In genomic region chr17:55635253-55635766, GRCh38 we compare ENCODE assay signal across 14 cellular contexts.
DNase-seq lines count a peak whose midpoint lies in the region; ATAC-seq and TF ChIP-seq lines count a peak whose summit lies in the region.
"Had no signal": no experiment of that assay in that cellular context is flagged by ENCODE, and none has a peak within 500 bp of the region (broad histone marks: within the 10 kb centered on the region; RNA-seq: fewer than 3 reads in every experiment).

No MANE protein-coding gene starts in this region.

- DNase-seq in RPMI7951 (ENCODE audit: low read depth) (peak; percentile 38), fibroblast of mammary gland (ENCODE audit: low read depth) (peak; percentile 58), osteoblast (ENCODE audit: insufficient read length, low spot score, missing footprints) (peak; percentile 41), kidney glomerular epithelial cell (lab: John Stamatoyannopoulos, UW) (no peak), tibial artery (no peak), NCI-H2107 treated with DMSO at 0.1 percent for 48 hours (lab: John Stamatoyannopoulos, UW; ENCODE audit: unreplicated experiment) (no peak)
- DNase-seq: activated CD4-positive, alpha-beta memory T cell treated with anti-CD3 and anti-CD28 coated beads, Interleukin-2, amount 10 ng/mL, durations not matched to agents 7 days and 5 days; activated naive CD8-positive, alpha-beta T cell treated with anti-CD3 and anti-CD28 coated beads, Interleukin-2, amount 10 ng/mL, durations not matched to agents 7 days and 5 days; effector CD4-positive, alpha-beta T cell; MG63; NCI-H524 treated with DMSO at 0.1 percent for 48 hours; stimulated activated CD4-positive, alpha-beta T cell treated with anti-CD3 and anti-CD28 coated beads, Interleukin-4, amount 100 ng/mL, for 24 hours had no signal

- peak overlapping the region; percentile 59 for H2AFZ ChIP-seq in osteoblast (ENCODE audit: low read length)

- peak overlapping the region; percentile 76 for H3K4me2 ChIP-seq in osteoblast (ENCODE audit: insufficient read depth, low read length)

- intact Hi-C loops in tibial artery (cut with DNase I; ENCODE audit: low total_unique reads), result no loop called here

- H3K4me3 ChIP-seq in fibroblast of mammary gland (ENCODE audit: control insufficient read depth, low read depth, low read length) (no peak overlapping the region), osteoblast (ENCODE audit: insufficient read depth, low read length) (peak overlapping the region; percentile 49), tibial artery (no peak overlapping the region)
- H3K4me3 ChIP-seq: MG63 had no signal

- H3K27me3 ChIP-seq in osteoblast (ENCODE audit: insufficient read depth, low read length) (no peaks in the 10 kb centered on the region), tibial artery (no peaks in the 10 kb centered on the region)

- no peaks in the 10 kb centered on the region for H3K9me3 ChIP-seq in osteoblast (ENCODE audit: low read depth, low read length)
- H3K9me3 ChIP-seq in tibial artery, result no peaks in the 10 kb centered on the region
- H3K9me3 ChIP-seq: MG63 had no signal

- TF ChIP-seq CTCF in C4-2B (conservative IDR thresholded peaks at IDR 0.05) (no peak), fibroblast of mammary gland (conservative IDR thresholded peaks at IDR 0.05; ENCODE audit: control insufficient read depth, insufficient read depth, low read depth, low read length) (no peak), osteoblast (IDR thresholded peaks at IDR 0.05; ENCODE audit: extremely low read depth, low read depth, low read length) (no peak), tibial artery (IDR thresholded peaks at IDR 0.05) (no peak)

- no peaks in the 10 kb centered on the region for H3K79me2 ChIP-seq in osteoblast (ENCODE audit: insufficient read depth, low read length)

- H3K4me1 ChIP-seq in osteoblast (ENCODE audit: insufficient read depth, low read length) (peaks cover 7% of the 10 kb centered on the region), tibial artery (no peaks in the 10 kb centered on the region)

- H3K27ac ChIP-seq in C4-2B (peak overlapping the region; percentile 32; the same call in 1 of the 2 replicates), osteoblast (ENCODE audit: low read depth, low read length) (no peak overlapping the region), tibial artery (no peak overlapping the region)

- H3K36me3 ChIP-seq in osteoblast (ENCODE audit: insufficient read depth, low read length) (no peaks in the 10 kb centered on the region), tibial artery (no peaks in the 10 kb centered on the region)
- H3K36me3 ChIP-seq: MG63 had no signal

- H4K20me1 ChIP-seq in osteoblast (ENCODE audit: insufficient read depth, low read length), result no peaks in the 10 kb centered on the region

- no peak for ATAC-seq in GM18519 (IDR thresholded peaks at IDR 0.05; ENCODE audit: low FRiP score, unreplicated experiment)

Comparison
In these comparisons a context has a peak if more than half of its experiments do, and no peak if none do; other contexts are left out.
1. DNase-seq: peak in RPMI7951 (single experiment), fibroblast of mammary gland (single experiment) and osteoblast (single experiment); none in kidney glomerular epithelial cell (single experiment), tibial artery (0 of 2) and NCI-H2107 treated with DMSO at 0.1 percent for 48 hours (single experiment).